Comparison of ENCODE assay signal across 1 cellular context in the genomic region with DNA sequence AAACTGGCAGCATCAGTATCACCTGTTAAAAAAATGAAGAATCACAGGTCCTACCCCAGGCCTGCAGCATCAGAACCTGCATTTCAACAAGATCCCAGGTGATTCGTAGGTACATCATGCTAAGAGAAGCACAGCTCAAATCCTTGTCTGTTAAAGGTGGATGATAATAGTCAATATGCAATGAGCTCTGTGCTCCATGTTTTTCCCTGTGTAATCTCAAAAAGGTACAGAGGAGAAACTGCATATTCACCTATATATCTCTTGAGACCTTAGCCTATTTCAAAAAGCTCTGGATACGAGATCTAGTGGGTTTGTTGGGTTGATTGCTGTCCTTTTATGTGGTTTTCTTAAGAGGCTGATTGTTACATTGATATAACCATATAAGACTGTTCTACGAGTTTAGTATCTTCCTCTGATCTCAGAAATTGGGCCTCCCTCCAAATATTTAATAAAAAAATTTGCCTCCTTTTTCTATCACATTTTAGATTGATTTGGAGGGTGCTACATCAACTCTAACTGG.
TF ChIP-seq lines count a peak whose summit lies in the region.

No MANE protein-coding gene starts in this region.

TF ChIP-seq in SK-N-SH, 30 proteins besides CTCF, POLR2A, EP300 and RAD21 (continued from another document):
- TF ChIP-seq MAX (IDR thresholded peaks at IDR 0.05; ENCODE audit: low read depth), result no peak
- TF ChIP-seq FOXM1 (IDR thresholded peaks at IDR 0.05; ENCODE audit: low read depth), result no peak
- TF ChIP-seq, protein P1, sequence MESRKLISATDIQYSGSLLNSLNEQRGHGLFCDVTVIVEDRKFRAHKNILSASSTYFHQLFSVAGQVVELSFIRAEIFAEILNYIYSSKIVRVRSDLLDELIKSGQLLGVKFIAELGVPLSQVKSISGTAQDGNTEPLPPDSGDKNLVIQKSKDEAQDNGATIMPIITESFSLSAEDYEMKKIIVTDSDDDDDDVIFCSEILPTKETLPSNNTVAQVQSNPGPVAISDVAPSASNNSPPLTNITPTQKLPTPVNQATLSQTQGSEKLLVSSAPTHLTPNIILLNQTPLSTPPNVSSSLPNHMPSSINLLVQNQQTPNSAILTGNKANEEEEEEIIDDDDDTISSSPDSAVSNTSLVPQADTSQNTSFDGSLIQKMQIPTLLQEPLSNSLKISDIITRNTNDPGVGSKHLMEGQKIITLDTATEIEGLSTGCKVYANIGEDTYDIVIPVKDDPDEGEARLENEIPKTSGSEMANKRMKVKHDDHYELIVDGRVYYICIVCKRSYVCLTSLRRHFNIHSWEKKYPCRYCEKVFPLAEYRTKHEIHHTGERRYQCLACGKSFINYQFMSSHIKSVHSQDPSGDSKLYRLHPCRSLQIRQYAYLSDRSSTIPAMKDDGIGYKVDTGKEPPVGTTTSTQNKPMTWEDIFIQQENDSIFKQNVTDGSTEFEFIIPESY (IDR thresholded peaks at IDR 0.05; ENCODE audit: borderline replicate concordance, low read depth), result no peak
TF ChIP-seq in SK-N-SH: peak in this region for 0.
